17 cellular contexts compared by ENCODE assay signal in the genomic region with DNA sequence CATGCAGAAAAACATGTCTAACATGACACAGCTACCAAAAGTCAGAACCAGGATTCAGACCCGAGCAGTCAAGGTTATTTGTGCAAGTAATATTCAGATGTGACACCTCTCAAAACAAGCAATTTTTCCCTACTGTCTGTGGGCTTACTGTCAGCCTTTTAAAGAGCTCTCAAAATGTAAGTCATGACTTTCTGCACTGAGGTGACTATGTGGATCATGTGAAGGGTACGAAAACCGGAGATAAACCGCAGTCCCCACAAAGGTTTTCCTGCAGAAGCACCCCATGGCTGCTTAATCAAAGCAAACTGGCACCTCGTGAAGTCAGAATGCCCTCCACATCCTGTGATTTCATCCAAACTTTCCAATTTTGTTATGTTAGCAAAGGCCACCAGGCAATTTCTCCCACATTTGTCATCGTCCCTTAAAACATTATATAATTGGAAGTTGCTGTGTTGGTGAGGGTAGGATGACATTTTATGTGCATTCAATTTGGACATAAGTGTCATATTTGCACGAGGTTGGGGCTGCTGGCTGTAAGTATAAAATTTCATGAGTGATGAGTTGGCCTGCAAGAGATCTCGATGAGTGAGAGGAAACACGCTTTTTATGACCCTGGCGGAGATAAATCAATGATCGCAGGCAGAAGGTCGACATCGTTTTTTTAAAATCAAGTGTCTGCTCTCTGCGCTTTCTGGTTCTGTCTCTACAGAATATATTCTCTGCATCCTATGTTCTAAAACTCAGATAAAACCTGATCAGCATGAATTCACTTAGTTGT.
"Had no signal": no experiment of that assay in that cellular context is flagged by ENCODE, and none has a peak within 500 bp of the region (broad histone marks: within the 10 kb centered on the region; RNA-seq: fewer than 3 reads in every experiment).

No MANE protein-coding gene starts in this region.

- DNase-seq: activated CD4-positive, CD25-positive, alpha-beta regulatory T cell treated with anti-CD3 and anti-CD28 coated beads, Interleukin-2, amount 50 U/mL, for 72 hours; activated CD8-positive, alpha-beta memory T cell treated with anti-CD3 and anti-CD28 coated beads for 24 hours; activated CD8-positive, alpha-beta memory T cell treated with anti-CD3 and anti-CD28 coated beads, Interleukin-2, amount 50 U/mL, for 4 hours; activated T-cell treated with anti-CD3 and anti-CD28 coated beads, Interleukin-2, amount 50 U/mL, for 24 hours; adrenal gland; brain microvascular endothelial cell; caudate nucleus; effector memory CD4-positive, alpha-beta T cell; foreskin melanocyte; kidney; left lung; naive thymus-derived CD4-positive, alpha-beta T cell; posterior cingulate gyrus; right lobe of liver; small intestine; stimulated activated CD4-positive, alpha-beta T cell treated with anti-CD3 and anti-CD28 coated beads, Interleukin-15, amount 100 ng/mL, for 24 hours; stomach had no signal
